Comparison of ENCODE assay signal across 8 cellular contexts in genomic region chr11:77993902-77994301, GRCh38. TPM values are rescaled to one million over a fixed set of nuclear protein-coding genes. Genes with fewer than 3 reads are reported as not detected.
DNase-seq lines count a peak whose midpoint lies in the region; TF ChIP-seq lines count a peak whose summit lies in the region.

No MANE protein-coding gene starts in this region.

- peaks cover 10 to 19% (median 18%) of the 10 kb centered on the region in 3 donors for H3K4me1 Mint-ChIP-seq in IgD-negative memory B cell

- H3K4me3 ChIP-seq in AG09309 (ENCODE audit: control insufficient read depth, low read depth, low read length) (peak overlapping the region; percentile 82), cardiac fibroblast (replicated peaks in 1 of 2; ENCODE audit: low read depth in 2 of 2, low read length in 2 of 2) (peak overlapping the region; percentile 69 to 74), muscle layer of colon (ENCODE audit: low read depth in 1 of 2, low read length in 2 of 2) (peak overlapping the region; percentile 83 to 86)

- H3K27me3 Mint-ChIP-seq in IgD-negative memory B cell: no peaks in the 10 kb centered on the region

- H3K9ac ChIP-seq in muscle layer of colon (ENCODE audit: low read length): peak overlapping the region; percentile 83

- peak overlapping the region; percentile 45 for H3K27ac ChIP-seq in muscle layer of colon (ENCODE audit: low read depth, low read length)

- H3K36me3 Mint-ChIP-seq in IgD-negative memory B cell: peaks cover 3% of the 10 kb centered on the region

- DNase-seq in AG09309 (ENCODE audit: low read depth) (no peak), cardiac fibroblast (ENCODE audit: low read depth in 2 of 2) (no peak), iPS-NIHi11 (ENCODE audit: low spot score) (no peak), NCI-H1417 (lab: John Stamatoyannopoulos, UW) (no peak), NCI-H2081 (lab: John Stamatoyannopoulos, UW) (no peak), SHP77 treated with DMSO at 0.1 percent for 48 hours (lab: John Stamatoyannopoulos, UW) (no peak)

- peaks cover 21% of the 10 kb centered on the region for H3K4me1 ChIP-seq in muscle layer of colon (ENCODE audit: insufficient read depth, low read length)

- TF ChIP-seq CTCF in AG09309 (IDR thresholded peaks at IDR 0.05; ENCODE audit: control insufficient read depth, insufficient read depth, low read depth, low read length, missing control alignments) (no peak), cardiac fibroblast (IDR thresholded peaks at IDR 0.05; ENCODE audit: low read depth, low read length) (no peak)

- H3K27me3 ChIP-seq in muscle layer of colon (ENCODE audit: control insufficient read depth in 1 of 2, insufficient read depth in 2 of 2, low read length in 2 of 2): no peaks in the 10 kb centered on the region

- H3K36me3 ChIP-seq in muscle layer of colon (ENCODE audit: insufficient read depth, low read length): peaks cover 6% of the 10 kb centered on the region

- H3K27ac Mint-ChIP-seq in IgD-negative memory B cell: peak overlapping the region; percentile 97 to 98 (median 97)

- no peaks in the 10 kb centered on the region for H3K9me3 Mint-ChIP-seq in IgD-negative memory B cell

- peak overlapping the region; percentile 94 to 98 (median 98) for H3K4me3 Mint-ChIP-seq in IgD-negative memory B cell

- H3K9me3 ChIP-seq in muscle layer of colon (ENCODE audit: low read length): no peaks in the 10 kb centered on the region

RNA-seq across cellular contexts. Expression of gene INTS4, which starts 0.6 kb away (rescaled TPM):
- polyA plus RNA-seq in IgD-negative memory B cell: 34.6 TPM

RNA-seq across cellular contexts. Expression of gene KCTD14, which starts 29.2 kb away (rescaled TPM):
- 0.30 TPM for polyA plus RNA-seq in IgD-negative memory B cell
